ENCODE assay signal across 25 cellular contexts in the genomic region with DNA sequence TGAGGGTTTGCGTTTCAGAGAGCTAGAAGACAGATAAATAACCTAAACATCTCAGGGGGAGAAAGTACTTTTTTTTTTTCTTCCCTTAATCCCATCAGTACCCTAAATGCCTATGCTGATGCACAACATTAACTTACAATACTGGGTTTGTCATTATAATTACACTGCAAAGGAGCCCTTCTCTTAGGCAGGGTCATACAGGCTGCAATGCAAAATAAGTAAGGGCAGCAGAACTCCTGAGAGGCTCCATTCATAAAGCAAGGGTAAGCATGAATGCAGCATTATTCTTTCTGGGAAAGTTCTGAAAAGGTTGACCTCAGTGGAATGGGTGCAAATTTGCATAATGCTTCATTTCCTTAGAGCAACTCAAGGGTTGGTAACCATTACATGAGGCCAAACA.
"Had no signal": no experiment of that assay in that cellular context is flagged by ENCODE, and none has a peak within 500 bp of the region (broad histone marks: within the 10 kb centered on the region; RNA-seq: fewer than 3 reads in every experiment).

No MANE protein-coding gene starts in this region.

- H3K9me3 ChIP-seq: colonic mucosa, pancreas, thyroid gland had no signal

- H3K27me3 ChIP-seq: colonic mucosa, esophagus muscularis mucosa, gastroesophageal sphincter, pancreas, thyroid gland had no signal

- H3K4me3 Mint-ChIP-seq: activated B cell treated with CpG ODN at 0.5 μM for 24 hours; activated CD4-positive, alpha-beta memory T cell treated with anti-CD3 and anti-CD28 coated beads for 36 hours; activated naive CD4-positive, alpha-beta T cell treated with anti-CD3 and anti-CD28 coated beads for 36 hours; activated naive CD8-positive, alpha-beta T cell treated with anti-CD3 and anti-CD28 coated beads, Interleukin-2, amount 10 ng/mL, durations not matched to agents 7 days and 5 days; effector memory CD8-positive, alpha-beta T cell; nephron; stimulated activated naive CD8-positive, alpha-beta T cell treated with anti-CD3 and anti-CD28 coated beads, Interleukin-15, Interleukin-2, amounts not matched to agents 100 ng/mL and 50 ng/mL, for 24 hours; T-helper 1 cell treated with Interleukin-12 subunit alpha and Interleukin-12 subunit beta and Interleukin-4 antibody, amounts not matched to agents 30 μg/mL and 1 μg/mL, for 36 hours had no signal

- H3K4me3 ChIP-seq: colonic mucosa, dorsolateral prefrontal cortex, esophagus muscularis mucosa, gastroesophageal sphincter, heart left ventricle, pancreas, thyroid gland had no signal

- DNase-seq: activated B cell treated with CpG ODN at 0.5 μM for 24 hours; activated CD4-positive, alpha-beta memory T cell treated with anti-CD3 and anti-CD28 coated beads for 36 hours; activated CD4-positive, alpha-beta T cell treated with anti-CD3 and anti-CD28 coated beads for 48 hours; activated naive CD4-positive, alpha-beta T cell treated with anti-CD3 and anti-CD28 coated beads for 36 hours; activated naive CD8-positive, alpha-beta T cell treated with anti-CD3 and anti-CD28 coated beads, Interleukin-2, amount 10 ng/mL, durations not matched to agents 7 days and 5 days; activated T-cell treated with anti-CD3 and anti-CD28 coated beads, Interleukin-2, amount 50 U/mL, for 48 hours; amniotic stem cell; colonic mucosa; dorsolateral prefrontal cortex; effector memory CD8-positive, alpha-beta T cell; heart left ventricle; left ventricle myocardium superior; mammary epithelial cell; pancreas; right cardiac atrium; stimulated activated CD4-positive, alpha-beta T cell treated with anti-CD3 and anti-CD28 coated beads, Interleukin-12 subunit alpha, Interleukin-12 subunit beta, amount 100 ng/mL, for 4 hours; stimulated activated CD4-positive, alpha-beta T cell treated with anti-CD3 and anti-CD28 coated beads, Interleukin-4, amount 100 ng/mL, for 4 hours; substantia nigra; T1000; thyroid gland had no signal

- H3K27ac Mint-ChIP-seq: activated B cell treated with CpG ODN at 0.5 μM for 24 hours; activated CD4-positive, alpha-beta memory T cell treated with anti-CD3 and anti-CD28 coated beads for 36 hours; activated naive CD4-positive, alpha-beta T cell treated with anti-CD3 and anti-CD28 coated beads for 36 hours; activated naive CD8-positive, alpha-beta T cell treated with anti-CD3 and anti-CD28 coated beads, Interleukin-2, amount 10 ng/mL, durations not matched to agents 7 days and 5 days; effector memory CD8-positive, alpha-beta T cell; nephron; stimulated activated naive CD8-positive, alpha-beta T cell treated with anti-CD3 and anti-CD28 coated beads, Interleukin-15, Interleukin-2, amounts not matched to agents 100 ng/mL and 50 ng/mL, for 24 hours; T-helper 1 cell treated with Interleukin-12 subunit alpha and Interleukin-12 subunit beta and Interleukin-4 antibody, amounts not matched to agents 30 μg/mL and 1 μg/mL, for 36 hours had no signal

- H3K4me1 ChIP-seq: colonic mucosa, esophagus muscularis mucosa, gastroesophageal sphincter, heart left ventricle, pancreas, thyroid gland had no signal

- ATAC-seq: effector memory CD8-positive, alpha-beta T cell; gastroesophageal sphincter; heart left ventricle; left ventricle myocardium superior; pancreas; right cardiac atrium had no signal

- H3K36me3 ChIP-seq: colonic mucosa, esophagus muscularis mucosa, gastroesophageal sphincter, heart left ventricle, pancreas, thyroid gland had no signal

- H3K27ac ChIP-seq: colonic mucosa, dorsolateral prefrontal cortex, esophagus muscularis mucosa, gastroesophageal sphincter, heart left ventricle, pancreas, thyroid gland had no signal

- H3K4me1 Mint-ChIP-seq: activated B cell treated with CpG ODN at 0.5 μM for 24 hours; activated naive CD8-positive, alpha-beta T cell treated with anti-CD3 and anti-CD28 coated beads, Interleukin-2, amount 10 ng/mL, durations not matched to agents 7 days and 5 days; nephron had no signal

- H3K9me3 Mint-ChIP-seq: activated naive CD4-positive, alpha-beta T cell treated with anti-CD3 and anti-CD28 coated beads for 36 hours; activated naive CD8-positive, alpha-beta T cell treated with anti-CD3 and anti-CD28 coated beads, Interleukin-2, amount 10 ng/mL, durations not matched to agents 7 days and 5 days; stimulated activated naive CD8-positive, alpha-beta T cell treated with anti-CD3 and anti-CD28 coated beads, Interleukin-15, Interleukin-2, amounts not matched to agents 100 ng/mL and 50 ng/mL, for 24 hours had no signal

- H3K27me3 Mint-ChIP-seq: activated B cell treated with CpG ODN at 0.5 μM for 24 hours; activated CD4-positive, alpha-beta memory T cell treated with anti-CD3 and anti-CD28 coated beads for 36 hours; activated naive CD8-positive, alpha-beta T cell treated with anti-CD3 and anti-CD28 coated beads, Interleukin-2, amount 10 ng/mL, durations not matched to agents 7 days and 5 days; effector memory CD8-positive, alpha-beta T cell; stimulated activated naive CD8-positive, alpha-beta T cell treated with anti-CD3 and anti-CD28 coated beads, Interleukin-15, Interleukin-2, amounts not matched to agents 100 ng/mL and 50 ng/mL, for 24 hours had no signal

- H3K36me3 Mint-ChIP-seq: activated CD4-positive, alpha-beta memory T cell treated with anti-CD3 and anti-CD28 coated beads for 36 hours; activated naive CD8-positive, alpha-beta T cell treated with anti-CD3 and anti-CD28 coated beads, Interleukin-2, amount 10 ng/mL, durations not matched to agents 7 days and 5 days had no signal
